15 cellular contexts compared by ENCODE assay signal in genomic region chr6:160583805-160584204, GRCh38.
DNase-seq lines count a peak whose midpoint lies in the region; ATAC-seq and TF ChIP-seq lines count a peak whose summit lies in the region.
"Had no signal": no experiment of that assay in that cellular context is flagged by ENCODE, and none has a peak within 500 bp of the region (broad histone marks: within the 10 kb centered on the region; RNA-seq: fewer than 3 reads in every experiment).

No MANE protein-coding gene starts in this region.

- BruUV-seq in mammary epithelial cell (replicated peaks; lab: Mats Ljungman, UMichigan): no TSS peak

- TF ChIP-seq POLR2A in vagina (IDR thresholded peaks at IDR 0.05): no peak

- CTCF ChIA-PET in mammary epithelial cell (lab: Charles Lee; ENCODE audit: low non-redundant PET): no interaction called here

- no peaks in the 10 kb centered on the region for H3K79me2 ChIP-seq in GM23248 (ENCODE audit: insufficient read depth)
- no peaks in the 10 kb centered on the region for H3K79me2 ChIP-seq in mammary epithelial cell (ENCODE audit: insufficient read depth, low read length)

- H3K4me3 ChIP-seq in GM23248 (no peak overlapping the region), mammary epithelial cell (replicated peaks in 1 of 3; ENCODE audit: insufficient read depth in 1 of 3, low read depth in 2 of 3, low read length in 3 of 3) (no peak overlapping the region), vagina (no peak overlapping the region)
- H3K4me3 ChIP-seq: BLaER1 had no signal

- H3K9me2 ChIP-seq in GM23248 (ENCODE audit: insufficient read depth): no peaks in the 10 kb centered on the region

- dilution Hi-C loops in mammary epithelial cell (cut with HindIII; ENCODE audit: low sequenced_read_pairs): no loop called here

- H3K9ac ChIP-seq in GM23248 (no peak overlapping the region), mammary epithelial cell (ENCODE audit: insufficient read depth, low read length) (no peak overlapping the region)
- H3K9ac ChIP-seq: BLaER1 had no signal

- intact Hi-C loops in mammary epithelial cell (cut with micrococcal nuclease) (no loop called here), vagina (cut with DNase I) (no loop called here)

- ATAC-seq in esophagus mucosa: peak; percentile 55
- no peak for ATAC-seq in omental fat pad (ENCODE audit: low FRiP score)

- in situ Hi-C loops in GM23248 (cut with MboI): no loop called here
- in situ Hi-C loops in mammary epithelial cell (cut with MboI; ENCODE audit: low sequenced_read_pairs in 2 of 2): no loop called here

- H3F3A ChIP-seq in GM23248 (ENCODE audit: insufficient read depth): no peaks in the 10 kb centered on the region

- H4K20me1 ChIP-seq in GM23248 (ENCODE audit: insufficient read depth) (no peaks in the 10 kb centered on the region), mammary epithelial cell (ENCODE audit: insufficient read depth, low read length) (no peaks in the 10 kb centered on the region)
- H4K20me1 ChIP-seq: BLaER1 had no signal

- H3K9me3 ChIP-seq in GM23248 (ENCODE audit: low read depth) (no peaks in the 10 kb centered on the region), mammary epithelial cell (replicated peaks; ENCODE audit: insufficient read depth, low read length) (no peaks in the 10 kb centered on the region), vagina (no peaks in the 10 kb centered on the region)
- H3K9me3 ChIP-seq: BLaER1 had no signal

- H3K27ac ChIP-seq in GM23248 (no peak overlapping the region), mammary epithelial cell (ENCODE audit: insufficient read depth, low read depth, low read length) (no peak overlapping the region), vagina (no peak overlapping the region)
- H3K27ac ChIP-seq: BLaER1 had no signal

- TF ChIP-seq CTCF in mammary epithelial cell (conservative IDR thresholded peaks at IDR 0.05 in 1 of 2, IDR thresholded peaks at IDR 0.05 in 1 of 2; ENCODE audit: extremely low read depth in 1 of 2, insufficient read depth in 1 of 2, low read depth in 1 of 2, low read length in 2 of 2) (no peak), omental fat pad (IDR thresholded peaks at IDR 0.05) (no peak), vagina (IDR thresholded peaks at IDR 0.05) (no peak)

- peak; percentile 2 for DNase-seq in GM23248
- DNase-seq in LoVo (ENCODE audit: low spot score): peak; percentile 6
- peak; percentile 61 for DNase-seq in mammary epithelial cell
- DNase-seq in DMS53 (lab: John Stamatoyannopoulos, UW): no peak
- DNase-seq in omental fat pad (ENCODE audit: low spot score): no peak
- DNase-seq in NCI-H2107 (lab: John Stamatoyannopoulos, UW): no peak
- DNase-seq in vagina (ENCODE audit: extremely low spot score in 2 of 2): no peak
- DNase-seq: 8988T; CD4-positive, alpha-beta memory T cell; DMS153; DMS79 treated with DMSO at 0.1 percent for 48 hours; GF-D8; H9 had no signal

- no peak overlapping the region for H2AFZ ChIP-seq in GM23248
- no peak overlapping the region for H2AFZ ChIP-seq in mammary epithelial cell (ENCODE audit: low read depth, low read length)

- H3K4me1 ChIP-seq in GM23248 (ENCODE audit: insufficient read depth): no peaks in the 10 kb centered on the region
- peaks cover 7% of the 10 kb centered on the region for H3K4me1 ChIP-seq in mammary epithelial cell (ENCODE audit: insufficient read depth, low read length)
- no peaks in the 10 kb centered on the region for H3K4me1 ChIP-seq in vagina
- H3K4me1 ChIP-seq: BLaER1 had no signal

- H3K36me3 ChIP-seq in GM23248 (ENCODE audit: low read depth) (no peaks in the 10 kb centered on the region), mammary epithelial cell (ENCODE audit: insufficient read depth, low read length) (no peaks in the 10 kb centered on the region), vagina (no peaks in the 10 kb centered on the region)
- H3K36me3 ChIP-seq: BLaER1 had no signal

- H3K27me3 ChIP-seq in GM23248 (replicated peaks; ENCODE audit: insufficient read depth): no peaks in the 10 kb centered on the region
- no peaks in the 10 kb centered on the region for H3K27me3 ChIP-seq in mammary epithelial cell (ENCODE audit: insufficient read depth, low read length)
- no peaks in the 10 kb centered on the region for H3K27me3 ChIP-seq in vagina
- H3K27me3 ChIP-seq: BLaER1 had no signal

- no peak overlapping the region for H3K4me2 ChIP-seq in GM23248 (ENCODE audit: unreplicated experiment)
- H3K4me2 ChIP-seq in mammary epithelial cell (ENCODE audit: insufficient read depth, low read depth, low read length): no peak overlapping the region
- H3K4me2 ChIP-seq: BLaER1 had no signal

Comparison
In these comparisons a context has a peak if more than half of its experiments do, and no peak if none do; other contexts are left out.
1. DNase-seq: peak in GM23248 (single experiment), LoVo (single experiment) and mammary epithelial cell (single experiment); none in DMS53 (single experiment), omental fat pad (single experiment), NCI-H2107 (single experiment) and vagina (0 of 2).